Comparison of ENCODE assay signal across 31 cellular contexts in genomic region chr21:43364261-43364510, GRCh38.
"Had no signal": no experiment of that assay in that cellular context is flagged by ENCODE, and none has a peak within 500 bp of the region (broad histone marks: within the 10 kb centered on the region; RNA-seq: fewer than 3 reads in every experiment).

No MANE protein-coding gene starts in this region.

- H3K27me3 Mint-ChIP-seq: activated naive CD8-positive, alpha-beta T cell had no signal

- H3K4me3 ChIP-seq: ascending aorta, cardiac muscle cell, colonic mucosa, dorsolateral prefrontal cortex, gastrocnemius medialis, left ventricle myocardium inferior, lung, thoracic aorta had no signal

- H3K27me3 ChIP-seq: ascending aorta, cardiac muscle cell, colonic mucosa, dorsolateral prefrontal cortex had no signal

- H3K4me1 ChIP-seq: ascending aorta, colonic mucosa had no signal

- H3K9me3 ChIP-seq: ascending aorta, colonic mucosa, gastrocnemius medialis, left ventricle myocardium inferior, thoracic aorta had no signal

- H3K9me3 Mint-ChIP-seq: effector memory CD8-positive, alpha-beta T cell; mesothelial cell of epicardium; natural killer cell treated with Interleukin-12 subunit alpha and Interleukin-12 subunit beta and Interleukin-15 and Interleukin-18, amount 100 ng/mL, for 72 hours; stimulated activated naive CD8-positive, alpha-beta T cell treated with anti-CD3 and anti-CD28 coated beads, Interleukin-15, Interleukin-2, amounts not matched to agents 100 ng/mL and 50 ng/mL, for 24 hours; T-helper 1 cell treated with Interleukin-12 subunit alpha and Interleukin-12 subunit beta and Interleukin-4 antibody, amounts not matched to agents 30 μg/mL and 1 μg/mL, for 36 hours; type B pancreatic cell had no signal

- H3K4me3 Mint-ChIP-seq: activated naive CD8-positive, alpha-beta T cell; effector memory CD8-positive, alpha-beta T cell; mesothelial cell of epicardium; natural killer cell treated with Interleukin-12 subunit alpha and Interleukin-12 subunit beta and Interleukin-15 and Interleukin-18, amount 100 ng/mL, for 72 hours; stimulated activated naive CD8-positive, alpha-beta T cell treated with anti-CD3 and anti-CD28 coated beads, Interleukin-15, Interleukin-2, amounts not matched to agents 100 ng/mL and 50 ng/mL, for 24 hours; T-helper 1 cell treated with Interleukin-12 subunit alpha and Interleukin-12 subunit beta and Interleukin-4 antibody, amounts not matched to agents 30 μg/mL and 1 μg/mL, for 36 hours; type B pancreatic cell had no signal

- H3K27ac ChIP-seq: ascending aorta, cardiac muscle cell, colonic mucosa, left ventricle myocardium inferior, thoracic aorta had no signal

- DNase-seq: activated CD4-positive, alpha-beta T cell treated with anti-CD3 and anti-CD28 coated beads, Interleukin-2, amount 50 U/mL, for 1 hour; activated CD4-positive, CD25-positive, alpha-beta regulatory T cell treated with anti-CD3 and anti-CD28 coated beads, Interleukin-2, amount 50 U/mL, for 72 hours; activated effector memory CD4-positive, alpha-beta T cell treated with Interleukin-2 at 50 U/mL for 16 hours; activated naive CD4-positive, alpha-beta T cell treated with Interleukin-2 at 50 U/mL for 16 hours; activated T-cell treated with anti-CD3 and anti-CD28 coated beads for 4 hours; cerebellar nuclear complex; colonic mucosa; dorsolateral prefrontal cortex; effector memory CD8-positive, alpha-beta T cell; erythroblast; gastrocnemius medialis; glutamatergic neuron; islet precursor cell; left ventricle myocardium inferior; posterior cingulate gyrus; stimulated activated CD4-positive, alpha-beta T cell treated with anti-CD3 and anti-CD28 coated beads, Interleukin-2, amount 100 ng/mL, for 48 hours; SW 1271; T1000; WERI-Rb-1 had no signal

- H3K36me3 Mint-ChIP-seq: activated naive CD8-positive, alpha-beta T cell; brain; mesothelial cell of epicardium; natural killer cell treated with Interleukin-12 subunit alpha and Interleukin-12 subunit beta and Interleukin-15 and Interleukin-18, amount 100 ng/mL, for 72 hours; type B pancreatic cell had no signal

- H3K36me3 ChIP-seq: ascending aorta, cardiac muscle cell, colonic mucosa, gastrocnemius medialis, left ventricle myocardium inferior, thoracic aorta, WERI-Rb-1 had no signal

- ATAC-seq: effector memory CD8-positive, alpha-beta T cell; gastrocnemius medialis; natural killer cell treated with Interleukin-12 subunit alpha and Interleukin-12 subunit beta and Interleukin-15 and Interleukin-18, amount 100 ng/mL, for 72 hours; right cardiac atrium had no signal

- H3K27ac Mint-ChIP-seq: activated naive CD8-positive, alpha-beta T cell; stimulated activated naive CD8-positive, alpha-beta T cell treated with anti-CD3 and anti-CD28 coated beads, Interleukin-15, Interleukin-2, amounts not matched to agents 100 ng/mL and 50 ng/mL, for 24 hours; T-helper 1 cell treated with Interleukin-12 subunit alpha and Interleukin-12 subunit beta and Interleukin-4 antibody, amounts not matched to agents 30 μg/mL and 1 μg/mL, for 36 hours had no signal
